In genomic region chr1:230426246-230427101, GRCh38 we compare ENCODE assay signal across 1 cellular context.
TF ChIP-seq lines count a peak whose summit lies in the region.

TSS of gene PGBD5 (minus strand) at chr1:230426332. CDS start at chr1:230425928, 404 bp downstream.

TF ChIP-seq in WTC11, 78 proteins besides CTCF, POLR2A, EP300 and RAD21 (continued from another document and continues in another):
- TF ChIP-seq PREB (CRISPR knock-in tag; IDR thresholded peaks at IDR 0.05; ENCODE audit: borderline replicate concordance) = 0 out of 2 replicates have a peak, but pooled peaks have one; percentile 64
- peak; percentile 93 for TF ChIP-seq TCF7 (CRISPR knock-in tag; IDR thresholded peaks at IDR 0.05; ENCODE audit: low read depth)
- no peak; the same call in 1 of the 2 replicates for TF ChIP-seq ATF6 (CRISPR knock-in tag; IDR thresholded peaks at IDR 0.05)
- no peak for TF ChIP-seq AR (CRISPR knock-in tag; IDR thresholded peaks at IDR 0.05)
- TF ChIP-seq NR3C1 (CRISPR knock-in tag; conservative IDR thresholded peaks at IDR 0.05; ENCODE audit: low read depth) = no peak
- TF ChIP-seq ARID4B (CRISPR knock-in tag; IDR thresholded peaks at IDR 0.05; ENCODE audit: borderline replicate concordance) = peak; percentile 98
- TF ChIP-seq MLX (CRISPR knock-in tag; IDR thresholded peaks at IDR 0.05) = peak; percentile 84; the same call in 1 of the 2 replicates
- TF ChIP-seq ZNF671 (CRISPR knock-in tag; IDR thresholded peaks at IDR 0.05) = no peak
- peak; percentile 94 for TF ChIP-seq JUN (CRISPR knock-in tag; IDR thresholded peaks at IDR 0.05)
- TF ChIP-seq ZNF121 (CRISPR knock-in tag; IDR thresholded peaks at IDR 0.05) = peak; percentile 28; the same call in 1 of the 2 replicates
- TF ChIP-seq CREB1 (CRISPR knock-in tag; IDR thresholded peaks at IDR 0.05) = peak; percentile 83; the same call in 1 of the 2 replicates
- TF ChIP-seq ZMAT4 (CRISPR knock-in tag; IDR thresholded peaks at IDR 0.05) = no peak
- no peak for TF ChIP-seq NFATC4 (CRISPR knock-in tag; IDR thresholded peaks at IDR 0.05)
- TF ChIP-seq FOXK1 (CRISPR knock-in tag; IDR thresholded peaks at IDR 0.05) = peak; percentile 87; the same call in 1 of the 2 replicates
- 0 out of 2 replicates have a peak, but pooled peaks have one; percentile 60 for TF ChIP-seq ZNF281 (CRISPR knock-in tag; IDR thresholded peaks at IDR 0.05)
- no peak for TF ChIP-seq CBFB (CRISPR knock-in tag; IDR thresholded peaks at IDR 0.05; ENCODE audit: low read depth)
- TF ChIP-seq IRF2 (CRISPR knock-in tag; IDR thresholded peaks at IDR 0.05; ENCODE audit: borderline replicate concordance, low read depth) = peak; percentile 67; the same call in 1 of the 2 replicates
- TF ChIP-seq SMAD4 (CRISPR knock-in tag; IDR thresholded peaks at IDR 0.05) = peak; percentile 85
- TF ChIP-seq OVOL2 (CRISPR knock-in tag; IDR thresholded peaks at IDR 0.05; ENCODE audit: borderline replicate concordance) = no peak
- peak; percentile 91; the same call in 1 of the 2 replicates for TF ChIP-seq ZNF219 (CRISPR knock-in tag; IDR thresholded peaks at IDR 0.05; ENCODE audit: borderline replicate concordance)
- peak; percentile 96 for TF ChIP-seq ZNF232 (CRISPR knock-in tag; IDR thresholded peaks at IDR 0.05)
- no peak for TF ChIP-seq RORB (CRISPR knock-in tag; IDR thresholded peaks at IDR 0.05)
- no peak for TF ChIP-seq ZNF138 (CRISPR knock-in tag; conservative IDR thresholded peaks at IDR 0.05)
- TF ChIP-seq ESRRA (CRISPR knock-in tag; IDR thresholded peaks at IDR 0.05; ENCODE audit: borderline replicate concordance) = no peak
- 0 out of 2 replicates have a peak, but pooled peaks have one; percentile 16 for TF ChIP-seq ETV6 (CRISPR knock-in tag; IDR thresholded peaks at IDR 0.05)
- peak; percentile 96 for TF ChIP-seq FOXP4 (CRISPR knock-in tag; IDR thresholded peaks at IDR 0.05)
- peak; percentile 87 for TF ChIP-seq MAX (CRISPR knock-in tag; IDR thresholded peaks at IDR 0.05)
- TF ChIP-seq NFYB (CRISPR knock-in tag; conservative IDR thresholded peaks at IDR 0.05; ENCODE audit: low read depth) = peak; percentile 49
- no peak for TF ChIP-seq ZNF425 (CRISPR knock-in tag; conservative IDR thresholded peaks at IDR 0.05)
- TF ChIP-seq ATF2 (CRISPR knock-in tag; IDR thresholded peaks at IDR 0.05; ENCODE audit: borderline replicate concordance, low read depth) = peak; percentile 57; the same call in 1 of the 2 replicates
- TF ChIP-seq SMAD3 (CRISPR knock-in tag; IDR thresholded peaks at IDR 0.05; ENCODE audit: borderline replicate concordance) = peak; percentile 74; the same call in 1 of the 2 replicates
- TF ChIP-seq RELA (CRISPR knock-in tag; IDR thresholded peaks at IDR 0.05; ENCODE audit: borderline replicate concordance) = peak; percentile 90; the same call in 1 of the 2 replicates
- TF ChIP-seq USF1 (CRISPR knock-in tag; IDR thresholded peaks at IDR 0.05) = peak; percentile 79
